Comparison of ENCODE assay signal across 18 cellular contexts in the genomic region with DNA sequence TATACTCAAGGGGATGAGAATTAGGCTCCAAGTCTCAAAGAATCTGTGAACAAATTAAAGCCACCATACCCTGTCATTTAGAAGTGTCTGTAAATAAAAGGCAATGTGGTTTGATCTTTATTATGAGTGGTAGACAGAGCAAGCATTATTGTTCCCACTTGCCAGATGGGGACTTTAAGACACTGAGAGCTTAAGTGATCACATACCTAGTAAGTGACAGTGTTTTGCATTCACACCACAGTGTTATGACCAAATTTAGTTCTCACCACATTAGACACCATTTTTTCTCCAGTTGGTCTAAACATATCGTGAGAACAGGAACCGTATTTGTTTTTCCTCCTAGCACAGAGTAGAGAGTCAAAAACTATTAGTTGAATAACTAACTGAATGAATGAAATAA. TPM values are rescaled to one million over a fixed set of nuclear protein-coding genes. Genes with fewer than 3 reads are reported as not detected.
DNase-seq lines count a peak whose midpoint lies in the region; ATAC-seq, FAIRE-seq and TF ChIP-seq lines count a peak whose summit lies in the region.
"Had no signal": no experiment of that assay in that cellular context is flagged by ENCODE, and none has a peak within 500 bp of the region (broad histone marks: within the 10 kb centered on the region; RNA-seq: fewer than 3 reads in every experiment).

No MANE protein-coding gene starts in this region.

- TF ChIP-seq CTCF in CD8-positive, alpha-beta T cell (IDR thresholded peaks at IDR 0.05): no peak
- TF ChIP-seq CTCF in RWPE2 (IDR thresholded peaks at IDR 0.05; ENCODE audit: poor library complexity, severe bottlenecking) (no peak), Peyer's patch (IDR thresholded peaks at IDR 0.05) (no peak)

- H3K4me3 Mint-ChIP-seq in CD8-positive, alpha-beta T cell: no peak overlapping the region
- H3K4me3 Mint-ChIP-seq in immature natural killer cell: peak overlapping the region in 4 of 5 donors; percentile 44 to 57 (median 52)

- no peaks in the 10 kb centered on the region for H3K9me3 Mint-ChIP-seq in CD8-positive, alpha-beta T cell
- no peaks in the 10 kb centered on the region for H3K9me3 Mint-ChIP-seq in immature natural killer cell

- H3K9me3 ChIP-seq in CD8-positive, alpha-beta T cell (ENCODE audit: low read length): no peaks in the 10 kb centered on the region
- H3K9me3 ChIP-seq in RWPE2 (ENCODE audit: severe bottlenecking): no peaks in the 10 kb centered on the region
- H3K9me3 ChIP-seq in Peyer's patch: no peaks in the 10 kb centered on the region
- H3K9me3 ChIP-seq: BE2C, esophagus muscularis mucosa, heart left ventricle, SJSA1 had no signal

- peaks cover 7% of the 10 kb centered on the region for H3K36me3 ChIP-seq in CD8-positive, alpha-beta T cell (ENCODE audit: insufficient read depth, low read length)
- H3K36me3 ChIP-seq in RWPE2 (ENCODE audit: low read depth): no peaks in the 10 kb centered on the region
- no peaks in the 10 kb centered on the region for H3K36me3 ChIP-seq in Peyer's patch
- H3K36me3 ChIP-seq: BE2C, esophagus muscularis mucosa, heart left ventricle, SJSA1 had no signal

- H3K27me3 ChIP-seq in CD8-positive, alpha-beta T cell (ENCODE audit: insufficient read depth, low read length): no peaks in the 10 kb centered on the region
- H3K27me3 ChIP-seq in RWPE2 (ENCODE audit: insufficient read depth, poor library complexity, severe bottlenecking) (no peaks in the 10 kb centered on the region), Peyer's patch (no peaks in the 10 kb centered on the region)
- H3K27me3 ChIP-seq: esophagus muscularis mucosa, heart left ventricle, SJSA1 had no signal

- no peak overlapping the region for H3K27ac ChIP-seq in CD8-positive, alpha-beta T cell (ENCODE audit: low read depth, low read length)
- H3K27ac ChIP-seq in RWPE2 (ENCODE audit: poor library complexity, severe bottlenecking) (peak overlapping the region; percentile 99), Peyer's patch (peak overlapping the region in 1 of 4 donors; percentile 53)
- H3K27ac ChIP-seq: esophagus muscularis mucosa, heart left ventricle, parathyroid adenoma, SJSA1 had no signal

- peak; percentile 26 for ATAC-seq in CD8-positive, alpha-beta T cell
- no peak for ATAC-seq in RWPE2 (ENCODE audit: low read depth)
- no peak for ATAC-seq in left cardiac atrium
- ATAC-seq: heart left ventricle, HepG2 had no signal

- peaks cover 85% of the 10 kb centered on the region for H3K36me3 Mint-ChIP-seq in CD8-positive, alpha-beta T cell
- peaks cover 19 to 63% (median 44%) of the 10 kb centered on the region in 3 donors for H3K36me3 Mint-ChIP-seq in immature natural killer cell

- no peak for TF ChIP-seq POLR2A in Peyer's patch (IDR thresholded peaks at IDR 0.05)

- intact Hi-C loops in CD8-positive, alpha-beta T cell (cut with DNase I, micrococcal nuclease): loop anchor here in 1 of 2 experiments (2.0 kb wide), 1 partner anchor 58 kb away; no protein-coding TSS in a partner anchor
- intact Hi-C loops in left cardiac atrium (cut with DNase I): no loop called here

- H3K27ac Mint-ChIP-seq in CD8-positive, alpha-beta T cell: peak overlapping the region; percentile 86
- H3K27ac Mint-ChIP-seq in immature natural killer cell: peak overlapping the region; percentile 83 to 86 (median 85)

- POLR2A ChIA-PET in CD8-positive, alpha-beta T cell (lab: Charles Lee): interaction anchor here (0.9 kb wide), 1 partner anchor 60 kb away, joined by 4 read pairs; no protein-coding TSS in a partner anchor

- no peaks in the 10 kb centered on the region for H3K27me3 Mint-ChIP-seq in CD8-positive, alpha-beta T cell (ENCODE audit: low read depth)
- no peaks in the 10 kb centered on the region for H3K27me3 Mint-ChIP-seq in immature natural killer cell (ENCODE audit: low read depth in 3 of 3)

- peak; percentile 8 for FAIRE-seq in GM19239 (lab: Jason Lieb, UNC)
- FAIRE-seq: colon, HepG2, TTC549 had no signal

- CTCF ChIA-PET in CD8-positive, alpha-beta T cell (lab: Charles Lee): interaction anchor here (1.0 kb wide), 1 partner anchor 11 kb away, joined by 3 read pairs; no protein-coding TSS in a partner anchor

- DNase-seq in CD8-positive, alpha-beta T cell: no peak
- DNase-seq in GM19239 (ENCODE audit: insufficient read length, low spot score): no peak
- no peak for DNase-seq in RWPE2 (ENCODE audit: low spot score)
- peak; percentile 43 to 54 (median 47) for DNase-seq in immature natural killer cell
- no peak for DNase-seq in NOMO-1 treated with dmso at 0.1 percent for 144 hours (lab: John Stamatoyannopoulos, UW; ENCODE audit: unreplicated experiment)
- DNase-seq in left cardiac atrium: no peak
- no peak for DNase-seq in kidney tubule cell (ENCODE audit: low spot score)
- DNase-seq in Peyer's patch: no peak
- DNase-seq: aorta, BE2C, DMS53, heart left ventricle had no signal

- H3K4me1 Mint-ChIP-seq in CD8-positive, alpha-beta T cell (ENCODE audit: low read depth): peaks cover 73% of the 10 kb centered on the region
- H3K4me1 Mint-ChIP-seq in immature natural killer cell: peaks cover 53 to 78% of the 10 kb centered on the region in 2 donors

- peaks cover 39% of the 10 kb centered on the region for H3K4me1 ChIP-seq in CD8-positive, alpha-beta T cell (ENCODE audit: insufficient read depth, low read length)
- H3K4me1 ChIP-seq in RWPE2 (ENCODE audit: insufficient read depth, poor library complexity, severe bottlenecking) (peaks cover 28% of the 10 kb centered on the region), Peyer's patch (no peaks in the 10 kb centered on the region)
- H3K4me1 ChIP-seq: BE2C, esophagus muscularis mucosa, parathyroid adenoma had no signal

- no peak overlapping the region for H3K4me3 ChIP-seq in CD8-positive, alpha-beta T cell (ENCODE audit: low read depth, low read length)
- H3K4me3 ChIP-seq in RWPE2 (ENCODE audit: severe bottlenecking): no peak overlapping the region
- H3K4me3 ChIP-seq in Peyer's patch: no peak overlapping the region
- H3K4me3 ChIP-seq: esophagus muscularis mucosa, heart left ventricle, SJSA1 had no signal

RNA-seq across cellular contexts. Expression of gene ZBED2, which starts 13.2 kb away (rescaled TPM):
- under 1 TPM; 0.19 to 0.22 TPM for total RNA-seq in CD8-positive, alpha-beta T cell
- under 1 TPM in 1 of 3 donors, not detected in 2; 0.50 TPM for polyA plus RNA-seq in immature natural killer cell
- not detected for total RNA-seq in left cardiac atrium
- not detected for total RNA-seq in Peyer's patch
- total RNA-seq: aorta, SJSA1 had no signal
- polyA plus RNA-seq: aorta, heart left ventricle, HepG2 had no signal

Comparison
In these comparisons a context has a peak if more than half of its experiments do, and no peak if none do; other contexts are left out.
1. DNase-seq: peak in immature natural killer cell (3 of 3); none in CD8-positive, alpha-beta T cell (0 of 7), GM19239 (single experiment), RWPE2 (single experiment), NOMO-1 treated with dmso at 0.1 percent for 144 hours (single experiment), left cardiac atrium (single experiment), kidney tubule cell (single experiment) and Peyer's patch (0 of 3).